Comparison of ENCODE assay signal across 20 cellular contexts in the genomic region with DNA sequence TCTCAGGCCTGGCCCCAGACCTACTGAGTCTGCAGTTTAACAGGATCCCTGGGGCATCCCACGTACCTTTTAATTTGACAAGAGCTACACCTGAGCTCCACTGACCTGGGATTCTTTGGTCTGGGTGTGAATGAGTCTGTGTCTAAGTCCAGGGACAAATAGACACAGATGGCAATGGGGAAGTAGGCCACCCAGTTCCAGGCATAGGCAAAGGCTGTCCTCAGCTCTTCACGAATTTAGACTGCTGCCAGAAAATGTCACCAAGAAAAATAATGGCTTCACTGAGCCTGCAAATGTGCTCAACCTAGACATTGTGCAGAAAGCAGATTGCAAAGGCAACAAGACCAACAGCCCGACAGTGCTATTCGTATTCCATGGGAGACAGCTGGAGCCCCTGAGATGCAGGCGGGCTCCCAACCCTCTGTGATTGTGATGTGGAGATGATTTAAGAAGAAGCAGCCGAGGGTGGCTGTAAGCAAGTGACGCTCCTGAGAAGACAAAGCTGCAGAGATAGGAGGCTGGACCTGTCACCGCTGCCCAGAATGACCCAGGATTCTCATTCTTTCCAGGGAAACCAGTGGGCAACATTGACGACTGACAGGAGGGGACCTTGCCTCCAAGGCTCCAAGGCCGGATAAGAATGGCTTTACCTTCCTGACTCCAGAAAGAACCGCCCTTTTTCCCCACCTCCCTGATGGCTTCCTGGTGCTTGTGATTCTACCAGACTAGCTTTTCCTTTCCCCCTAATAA. TPM values are rescaled to one million over a fixed set of nuclear protein-coding genes. Genes with fewer than 3 reads are reported as not detected.
A peak's percentile ranks its signal among the peaks of the same experiment; 100 is the strongest.
DNase-seq lines count a peak whose midpoint lies in the region; ATAC-seq and TF ChIP-seq lines count a peak whose summit lies in the region.
"Had no signal": no experiment of that assay in that cellular context is flagged by ENCODE, and none has a peak within 500 bp of the region (broad histone marks: within the 10 kb centered on the region; RNA-seq: fewer than 3 reads in every experiment).

No MANE protein-coding gene starts in this region.

- no peaks in the 10 kb centered on the region for H3K27me3 Mint-ChIP-seq in chondrocyte (ENCODE audit: low read depth)

- no peak overlapping the region for H3K4me3 Mint-ChIP-seq in chondrocyte (ENCODE audit: unreplicated experiment)
- H3K4me3 Mint-ChIP-seq: CD4-positive, alpha-beta memory T cell had no signal

- in situ Hi-C loops in G401 (cut with HindIII; ENCODE audit: low sequenced_read_pairs) = no loop called here
- in situ Hi-C loops in KBM-7 (cut with MboI; ENCODE audit: low pct_unique_long_range_greater_than_20kb, low sequenced_read_pairs) = no loop called here

- DNase-seq in G401 (ENCODE audit: low spot score) (peak; percentile 62), chondrocyte (ENCODE audit: low spot score) (peak; percentile 40), pons (ENCODE audit: low spot score) (peak; percentile 23), NCI-H146 treated with DMSO at 0.1 percent for 48 hours (lab: John Stamatoyannopoulos, UW; ENCODE audit: unreplicated experiment) (no peak), KBM-7 (no peak)
- DNase-seq: 8988T; ACHN; AML-193; Calu3; CD4-positive, alpha-beta memory T cell; COR-L47; DMS53; DMS79 treated with DMSO at 0.1 percent for 48 hours; GM23248; H7; HCEC 1CT had no signal

- TF ChIP-seq CTCF in chondrocyte (IDR thresholded peaks at IDR 0.05) = no peak

- no peaks in the 10 kb centered on the region for H3K36me3 Mint-ChIP-seq in chondrocyte (ENCODE audit: low read depth)
- H3K36me3 Mint-ChIP-seq: CD4-positive, alpha-beta memory T cell had no signal

- H3K9me3 Mint-ChIP-seq in chondrocyte (ENCODE audit: low read depth) = no peaks in the 10 kb centered on the region
- H3K9me3 Mint-ChIP-seq: CD4-positive, alpha-beta memory T cell had no signal

- peaks cover 6% of the 10 kb centered on the region for H3K4me1 Mint-ChIP-seq in chondrocyte (ENCODE audit: low read depth)
- H3K4me1 Mint-ChIP-seq: CD4-positive, alpha-beta memory T cell had no signal

- ATAC-seq in GM19023 (IDR thresholded peaks at IDR 0.05; ENCODE audit: unreplicated experiment) (no peak), GM21528 (IDR thresholded peaks at IDR 0.05; ENCODE audit: low FRiP score, unreplicated experiment) (no peak)

- H3K27ac Mint-ChIP-seq in chondrocyte (ENCODE audit: unreplicated experiment) = no peak overlapping the region
- H3K27ac Mint-ChIP-seq: CD4-positive, alpha-beta memory T cell had no signal

- H3K27ac ChIP-seq in angular gyrus (ENCODE audit: low read depth, low read length) = peak overlapping the region; percentile 16
- H3K27ac ChIP-seq: A549, GM23248 had no signal

RNA-seq across cellular contexts. Expression of a gene that starts 39.8 kb away (rescaled TPM):
- total RNA-seq in G401 (2014; rRNA removed; shearing (Covaris generic)) = 19.2 and 23.8 TPM in 2 replicates
- 54.0 to 56.1 TPM (median 54.3 TPM) in 3 replicates for total RNA-seq in chondrocyte

RNA-seq across cellular contexts. Expression of a gene that starts 58.1 kb away (rescaled TPM):
- not detected in 2 replicates for total RNA-seq in G401 (2014; rRNA removed; shearing (Covaris generic))
- total RNA-seq in chondrocyte = not detected in 3 replicates
- total RNA-seq: Calu3; CD4-positive, alpha-beta memory T cell; GM23248 had no signal

Comparison
In these comparisons a context has a peak if more than half of its experiments do, and no peak if none do; other contexts are left out.
1. DNase-seq: peak in G401 (single experiment), chondrocyte (single experiment) and pons (single experiment); none in NCI-H146 treated with DMSO at 0.1 percent for 48 hours (single experiment) and KBM-7 (single experiment).